Comparison of ENCODE assay signal across 8 cellular contexts in genomic region chr20:5608448-5609161, GRCh38. TPM values are rescaled to one million over a fixed set of nuclear protein-coding genes. Genes with fewer than 3 reads are reported as not detected.
A peak's percentile ranks its signal among the peaks of the same experiment; 100 is the strongest.
DNase-seq lines count a peak whose midpoint lies in the region; ATAC-seq and TF ChIP-seq lines count a peak whose summit lies in the region.

No MANE protein-coding gene starts in this region.

- H3K4me3 ChIP-seq in SK-N-SH (ENCODE audit: low read depth in 2 of 2, low read length in 1 of 2) (peak overlapping the region; percentile 10 to 81; a peak in 2 of 4 replicates), esophagus squamous epithelium (peak overlapping the region; percentile 47 to 79 (median 66)), spleen (peak overlapping the region; percentile 52 to 90 (median 62))

- TF ChIP-seq POLR2A in esophagus squamous epithelium (IDR thresholded peaks at IDR 0.05) (no peak), spleen (IDR thresholded peaks at IDR 0.05) (no peak)

- no peaks in the 10 kb centered on the region for H3K27me3 Mint-ChIP-seq in activated CD4-positive, alpha-beta T cell treated with anti-CD3 and anti-CD28 coated beads, Interleukin-2, amount 10 ng/mL, durations not matched to agents 7 days and 5 days

- H3K36me3 ChIP-seq in SK-N-SH (replicated peaks in 1 of 2; ENCODE audit: control insufficient read depth in 1 of 2, insufficient read depth in 2 of 2, low read length in 1 of 2) (peaks cover 0 to 13% of the 10 kb centered on the region in 2 experiments), esophagus squamous epithelium (no peaks in the 10 kb centered on the region), spleen (peaks cover 0 to 19% (median 0%) of the 10 kb centered on the region in 6 donors)

- CTCF ChIA-PET in activated CD4-positive, alpha-beta T cell treated with anti-CD3 and anti-CD28 coated beads, Interleukin-2, amount 10 ng/mL, durations not matched to agents 7 days and 5 days (lab: Charles Lee): interaction anchor here (0.6 to 1.0 kb wide), 2 partner anchors 180 to 911 kb away, joined by 3 to 4 read pairs; no protein-coding TSS in a partner anchor
- CTCF ChIA-PET in SK-N-SH (lab: Yijun Ruan, JAX): interaction anchor here (1.4 to 1.6 kb wide), 5 partner anchors 8 to 179 kb away, joined by 4 to 6 read pairs (median 5); no protein-coding TSS in a partner anchor

- peaks cover 25% of the 10 kb centered on the region for H3F3A ChIP-seq in SK-N-SH (replicated peaks; ENCODE audit: insufficient read depth)

- H3K4me1 Mint-ChIP-seq in activated CD4-positive, alpha-beta T cell treated with anti-CD3 and anti-CD28 coated beads, Interleukin-2, amount 10 ng/mL, durations not matched to agents 7 days and 5 days: peaks cover 57% of the 10 kb centered on the region

- TF ChIP-seq EP300 in SK-N-SH (IDR thresholded peaks at IDR 0.05; ENCODE audit: borderline replicate concordance in 1 of 2, low read depth in 1 of 2, low read length in 1 of 2): no peak

- H2AFZ ChIP-seq in SK-N-SH (ENCODE audit: low read depth): no peak overlapping the region

- DNase-seq in activated CD4-positive, alpha-beta T cell treated with anti-CD3 and anti-CD28 coated beads, Interleukin-2, amount 10 ng/mL, durations not matched to agents 7 days and 5 days: no peak
- DNase-seq in activated CD4-positive, alpha-beta T cell treated with anti-CD3 and anti-CD28 coated beads, Interleukin-2, amount 50 U/mL, for 48 hours: no peak
- DNase-seq in SK-N-SH (no peak), esophagus squamous epithelium (lab: John Stamatoyannopoulos, UW) (no peak), spleen (no peak)

- TF ChIP-seq CTCF in SK-N-SH (IDR thresholded peaks at IDR 0.05): no peak
- no peak for TF ChIP-seq CTCF in esophagus squamous epithelium (IDR thresholded peaks at IDR 0.05)
- no peak for TF ChIP-seq CTCF in spleen (IDR thresholded peaks at IDR 0.05 in 8 of 11, conservative IDR thresholded peaks at IDR 0.05 in 3 of 11)

- H3K27ac ChIP-seq in SK-N-SH (ENCODE audit: low read depth in 2 of 2, low read length in 1 of 2) (peak overlapping the region in 1 of 2 experiments; percentile 0; a peak in 2 of 4 replicates), esophagus squamous epithelium (peak overlapping the region; percentile 68 to 98 (median 94)), spleen (peak overlapping the region; percentile 95 to 100 (median 99))

- H3K9me3 ChIP-seq in SK-N-SH (peaks cover 4% of the 10 kb centered on the region; the same call in 1 of the 2 replicates), esophagus squamous epithelium (no peaks in the 10 kb centered on the region), spleen (no peaks in the 10 kb centered on the region)

- H3K27me3 ChIP-seq in SK-N-SH (ENCODE audit: insufficient read depth) (no peaks in the 10 kb centered on the region), esophagus squamous epithelium (no peaks in the 10 kb centered on the region), spleen (replicated peaks in 1 of 7) (no peaks in the 10 kb centered on the region)

- peaks cover 67% of the 10 kb centered on the region for H3K79me2 ChIP-seq in SK-N-SH (ENCODE audit: insufficient read depth)

- peak overlapping the region; percentile 100 for H3K27ac Mint-ChIP-seq in activated CD4-positive, alpha-beta T cell treated with anti-CD3 and anti-CD28 coated beads, Interleukin-2, amount 10 ng/mL, durations not matched to agents 7 days and 5 days

- peaks cover 36% of the 10 kb centered on the region for H3K36me3 Mint-ChIP-seq in activated CD4-positive, alpha-beta T cell treated with anti-CD3 and anti-CD28 coated beads, Interleukin-2, amount 10 ng/mL, durations not matched to agents 7 days and 5 days (ENCODE audit: low read depth)

- H3K4me1 ChIP-seq in SK-N-SH (ENCODE audit: control insufficient read depth in 1 of 2, insufficient read depth in 2 of 2, low read depth in 1 of 2, low read length in 1 of 2): peaks cover 14 to 18% of the 10 kb centered on the region in 2 experiments; a peak in 3 of 4 replicates
- H3K4me1 ChIP-seq in esophagus squamous epithelium: peaks cover 9 to 87% (median 40%) of the 10 kb centered on the region in 3 donors
- H3K4me1 ChIP-seq in spleen: peaks cover 34 to 75% (median 62%) of the 10 kb centered on the region in 6 donors

- intact Hi-C loops in esophagus squamous epithelium (cut with DNase I) (no loop called here), spleen (cut with DNase I; ENCODE audit: low total_unique reads) (no loop called here)

- no peaks in the 10 kb centered on the region for H3K9me2 ChIP-seq in SK-N-SH

- H3K4me2 ChIP-seq in SK-N-SH: peak overlapping the region; percentile 71

- no peak for TF ChIP-seq RAD21 in SK-N-SH (IDR thresholded peaks at IDR 0.05; ENCODE audit: low read length)

- H3K9ac ChIP-seq in SK-N-SH: peak overlapping the region; percentile 95; the same call in 1 of the 2 replicates

- 70% methylated on average over 4 of the region's 4 CpGs for WGBS in SK-N-SH (ENCODE audit: low lambda C conversion rate)
- 25 to 31% methylated on average over 4 of the region's 4 CpGs for WGBS in esophagus squamous epithelium, 2 donors
- 19 to 33% (median 27%) methylated on average over 4 of the region's 4 CpGs for WGBS in spleen, 5 donors

- H3K9me3 Mint-ChIP-seq in activated CD4-positive, alpha-beta T cell treated with anti-CD3 and anti-CD28 coated beads, Interleukin-2, amount 10 ng/mL, durations not matched to agents 7 days and 5 days: no peaks in the 10 kb centered on the region

- H3K4me3 Mint-ChIP-seq in activated CD4-positive, alpha-beta T cell treated with anti-CD3 and anti-CD28 coated beads, Interleukin-2, amount 10 ng/mL, durations not matched to agents 7 days and 5 days: peak overlapping the region; percentile 96

- H4K20me1 ChIP-seq in SK-N-SH (ENCODE audit: insufficient read depth): peaks cover 57% of the 10 kb centered on the region

- no peak for ATAC-seq in HG03469 (IDR thresholded peaks at IDR 0.05; ENCODE audit: unreplicated experiment)
- no peak for ATAC-seq in GM19467 (IDR thresholded peaks at IDR 0.05; ENCODE audit: unreplicated experiment)
- no peak for ATAC-seq in GM18520 (IDR thresholded peaks at IDR 0.05; ENCODE audit: unreplicated experiment)

- POLR2A ChIA-PET in activated CD4-positive, alpha-beta T cell treated with anti-CD3 and anti-CD28 coated beads, Interleukin-2, amount 10 ng/mL, durations not matched to agents 7 days and 5 days (lab: Charles Lee): interaction anchor here (0.6 to 1.0 kb wide), 3 partner anchors 15 to 238 kb away, joined by 3 to 14 read pairs (median 4); no protein-coding TSS in a partner anchor
- POLR2A ChIA-PET in SK-N-SH (lab: Yijun Ruan, JAX): interaction anchor here (1.9 kb wide), 1 partner anchor 142 kb away, joined by 7 read pairs; the partner anchor contains the start of gene SHLD1

TF ChIP-seq in SK-N-SH, 30 proteins besides CTCF, POLR2A, EP300 and RAD21:
- TF ChIP-seq RCOR1 (IDR thresholded peaks at IDR 0.05; ENCODE audit: low read length) (no peak), NFIC (IDR thresholded peaks at IDR 0.05; ENCODE audit: borderline replicate concordance) (peak; percentile 26; the same call in 1 of the 2 replicates)
TF ChIP-seq in SK-N-SH: peak in this region for 1.

RNA-seq across cellular contexts. Expression of gene GPCPD1, which starts 2.2 kb away (rescaled TPM):
- 10 to 100 TPM; 26.1 to 33.0 TPM for total RNA-seq in activated CD4-positive, alpha-beta T cell treated with anti-CD3 and anti-CD28 coated beads, Interleukin-2, amount 10 ng/mL, durations not matched to agents 7 days and 5 days
- polyA plus RNA-seq in SK-N-SH (2012; rRNA removed): 8.7 and 11.3 TPM in 2 replicates
- polyA plus RNA-seq in SK-N-SH (2012; cell fraction: cytosol; rRNA removed): 9.2 and 10.4 TPM in 2 replicates
- polyA plus RNA-seq in SK-N-SH (2012; cell fraction: nucleus; rRNA removed): 18.0 and 32.4 TPM in 2 replicates
- total RNA-seq in esophagus squamous epithelium: 10 to 100 TPM in 3 of 4 donors, 1 to 10 TPM in 1; 8.5 to 18.7 (median 11.8) TPM
- 100 to 1,000 TPM in 1 of 7 donors, 10 to 100 TPM in 6; 49.6 to 129 (median 85.3) TPM for total RNA-seq in spleen
- 10 to 100 TPM; 31.3 to 47.2 (median 33.9) TPM for polyA plus RNA-seq in spleen
